In genomic region chr2:108653849-108654248, GRCh38 we compare ENCODE assay signal across 8 cellular contexts.
DNase-seq lines count a peak whose midpoint lies in the region; ATAC-seq and TF ChIP-seq lines count a peak whose summit lies in the region.
"Not testable (repeated sequence)": the region's sequence is repeated elsewhere in the genome, so short reads cannot be mapped to it uniquely, and the experiment has no call there.

No MANE protein-coding gene starts in this region.

- intact Hi-C loops in thyroid gland (cut with DNase I), result not testable (repeated sequence)

- not testable (repeated sequence) for H3K4me1 ChIP-seq in mesendoderm (ENCODE audit: control insufficient read depth, low read depth, low read length)
- peaks cover 10 to 11% of the 10 kb centered on the region in 2 donors for H3K4me1 ChIP-seq in thyroid gland

- DNase-seq in EH (ENCODE audit: low read depth), result peak; percentile 48
- DNase-seq in chondrocyte (ENCODE audit: low spot score); thyroid gland: not testable (repeated sequence)
- peak; percentile 83 for DNase-seq in fibroblast of villous mesenchyme (ENCODE audit: low read depth)
- DNase-seq in mesendoderm, result peak; percentile 56
- DNase-seq in pulmonary artery endothelial cell (ENCODE audit: low read depth, low spot score), result peak; percentile 43

- no CpG with 5 or more reads among the region's 6 CpGs for WGBS in mesendoderm (ENCODE audit: extremely low coverage, insufficient coverage, low lambda C conversion rate)
- WGBS in thyroid gland, 2 donors, result 47 to 60% methylated on average over 4 of the region's 6 CpGs

- not testable (repeated sequence) for H3K9me3 Mint-ChIP-seq in T-helper 1 cell treated with Interleukin-12 subunit alpha and Interleukin-12 subunit beta and Interleukin-4 antibody, amounts not matched to agents 30 μg/mL and 1 μg/mL, for 36 hours; activated T-helper 17 cell treated with anti-CD3 and anti-CD28 coated beads, Interleukin-2, amount 50 U/mL, for 72 hours; chondrocyte (ENCODE audit: low read depth)

- peaks cover 14% of the 10 kb centered on the region for H3K36me3 Mint-ChIP-seq in T-helper 1 cell treated with Interleukin-12 subunit alpha and Interleukin-12 subunit beta and Interleukin-4 antibody, amounts not matched to agents 30 μg/mL and 1 μg/mL, for 36 hours (ENCODE audit: low read depth)
- H3K36me3 Mint-ChIP-seq in activated T-helper 17 cell treated with anti-CD3 and anti-CD28 coated beads, Interleukin-2, amount 50 U/mL, for 72 hours (ENCODE audit: low read depth), result peaks cover 16% of the 10 kb centered on the region
- not testable (repeated sequence) for H3K36me3 Mint-ChIP-seq in chondrocyte (ENCODE audit: low read depth)

- H2BK120ac ChIP-seq in mesendoderm (ENCODE audit: low read depth, low read length), result not testable (repeated sequence)

- H2BK15ac ChIP-seq in mesendoderm (replicated peaks; ENCODE audit: low read depth), result not testable (repeated sequence)

- H4K5ac ChIP-seq in mesendoderm (ENCODE audit: low read length), result not testable (repeated sequence)

- TF ChIP-seq POLR2A in thyroid gland (IDR thresholded peaks at IDR 0.05), result not testable (repeated sequence)

- not testable (repeated sequence) for H4K8ac ChIP-seq in mesendoderm (ENCODE audit: low read depth, low read length)

- H3K23ac ChIP-seq in mesendoderm (ENCODE audit: low read length), result not testable (repeated sequence)

- H3K4me3 Mint-ChIP-seq in T-helper 1 cell treated with Interleukin-12 subunit alpha and Interleukin-12 subunit beta and Interleukin-4 antibody, amounts not matched to agents 30 μg/mL and 1 μg/mL, for 36 hours, result not testable (repeated sequence)
- H3K4me3 Mint-ChIP-seq in activated T-helper 17 cell treated with anti-CD3 and anti-CD28 coated beads, Interleukin-2, amount 50 U/mL, for 72 hours, result peak overlapping the region; percentile 75
- peak overlapping the region; percentile 1 for H3K4me3 Mint-ChIP-seq in chondrocyte (ENCODE audit: unreplicated experiment)

- H3K27me3 ChIP-seq in mesendoderm (ENCODE audit: insufficient read depth, low read length, poor library complexity); thyroid gland: not testable (repeated sequence)

- H3K27me3 Mint-ChIP-seq in T-helper 1 cell treated with Interleukin-12 subunit alpha and Interleukin-12 subunit beta and Interleukin-4 antibody, amounts not matched to agents 30 μg/mL and 1 μg/mL, for 36 hours (ENCODE audit: low read depth); activated T-helper 17 cell treated with anti-CD3 and anti-CD28 coated beads, Interleukin-2, amount 50 U/mL, for 72 hours; chondrocyte (ENCODE audit: low read depth): not testable (repeated sequence)

- H2BK5ac ChIP-seq in mesendoderm (ENCODE audit: low read length), result not testable (repeated sequence)

- H2AK5ac ChIP-seq in mesendoderm (ENCODE audit: low read length), result not testable (repeated sequence)

- not testable (repeated sequence) for H3K18ac ChIP-seq in mesendoderm (ENCODE audit: low read length)

- ATAC-seq in activated T-helper 17 cell treated with anti-CD3 and anti-CD28 coated beads, Interleukin-2, amount 50 U/mL, for 72 hours (replicated peaks), result not testable (repeated sequence)

- H3K36me3 ChIP-seq in mesendoderm (ENCODE audit: control insufficient read depth, insufficient read depth, low read length); thyroid gland: not testable (repeated sequence)

- TF ChIP-seq CTCF in chondrocyte (IDR thresholded peaks at IDR 0.05); fibroblast of villous mesenchyme (IDR thresholded peaks at IDR 0.05; ENCODE audit: insufficient read depth, low read depth, low read length); thyroid gland (IDR thresholded peaks at IDR 0.05): not testable (repeated sequence)

- not testable (repeated sequence) for H3K56ac ChIP-seq in mesendoderm (ENCODE audit: low read length)

- not testable (repeated sequence) for H3K4ac ChIP-seq in mesendoderm (ENCODE audit: low read depth, low read length)

- H3K79me2 ChIP-seq in mesendoderm (ENCODE audit: control insufficient read depth, insufficient read depth, low read length), result not testable (repeated sequence)

- not testable (repeated sequence) for H3K9ac ChIP-seq in mesendoderm (ENCODE audit: low read length)

- not testable (repeated sequence) for H3K9me3 ChIP-seq in thyroid gland

- peaks cover 30% of the 10 kb centered on the region for H3K4me1 Mint-ChIP-seq in T-helper 1 cell treated with Interleukin-12 subunit alpha and Interleukin-12 subunit beta and Interleukin-4 antibody, amounts not matched to agents 30 μg/mL and 1 μg/mL, for 36 hours (ENCODE audit: low read depth)
- peaks cover 23% of the 10 kb centered on the region for H3K4me1 Mint-ChIP-seq in activated T-helper 17 cell treated with anti-CD3 and anti-CD28 coated beads, Interleukin-2, amount 50 U/mL, for 72 hours
- peaks cover 30% of the 10 kb centered on the region for H3K4me1 Mint-ChIP-seq in chondrocyte (ENCODE audit: low read depth)

- not testable (repeated sequence) for H3K4me3 ChIP-seq in fibroblast of villous mesenchyme (ENCODE audit: low read depth, low read length); mesendoderm (ENCODE audit: low read length); thyroid gland (replicated peaks in 1 of 3)

- not testable (repeated sequence) for H3K27ac ChIP-seq in mesendoderm (ENCODE audit: low read depth, low read length)
- peak overlapping the region; percentile 68 to 82 (median 72) for H3K27ac ChIP-seq in thyroid gland

- H3K27ac Mint-ChIP-seq in T-helper 1 cell treated with Interleukin-12 subunit alpha and Interleukin-12 subunit beta and Interleukin-4 antibody, amounts not matched to agents 30 μg/mL and 1 μg/mL, for 36 hours, result peak overlapping the region; percentile 79
- peak overlapping the region; percentile 69 for H3K27ac Mint-ChIP-seq in activated T-helper 17 cell treated with anti-CD3 and anti-CD28 coated beads, Interleukin-2, amount 50 U/mL, for 72 hours
- H3K27ac Mint-ChIP-seq in chondrocyte (ENCODE audit: unreplicated experiment), result peak overlapping the region; percentile 78

- H3K4me2 ChIP-seq in mesendoderm (ENCODE audit: low read length), result not testable (repeated sequence)

- not testable (repeated sequence) for H3K79me1 ChIP-seq in mesendoderm (ENCODE audit: low read length)
